10 cellular contexts compared by ENCODE assay signal in genomic region chr12:65649126-65649525, GRCh38.
A peak's percentile ranks its signal among the peaks of the same experiment; 100 is the strongest.
DNase-seq lines count a peak whose midpoint lies in the region; ATAC-seq lines count a peak whose summit lies in the region.
"Had no signal": no experiment of that assay in that cellular context is flagged by ENCODE, and none has a peak within 500 bp of the region (broad histone marks: within the 10 kb centered on the region; RNA-seq: fewer than 3 reads in every experiment).

No MANE protein-coding gene starts in this region.

- H3K4me3 Mint-ChIP-seq in activated CD4-positive, alpha-beta memory T cell treated with anti-CD3 and anti-CD28 coated beads, Interleukin-2, amount 10 ng/mL, durations not matched to agents 7 days and 5 days, result no peak overlapping the region

- peak; percentile 98 for DNase-seq in EH (ENCODE audit: low read depth)
- DNase-seq in RKO (ENCODE audit: low spot score), result peak; percentile 100
- DNase-seq in fibroblast of gingiva (ENCODE audit: low read depth), result peak; percentile 99
- no peak for DNase-seq in sciatic nerve (ENCODE audit: low spot score)
- DNase-seq in activated CD4-positive, alpha-beta memory T cell treated with anti-CD3 and anti-CD28 coated beads, Interleukin-2, amount 10 ng/mL, durations not matched to agents 7 days and 5 days, result no peak
- DNase-seq: activated CD4-positive, CD25-positive, alpha-beta regulatory T cell treated with anti-CD3 and anti-CD28 coated beads, Interleukin-2, amount 50 U/mL, for 72 hours; NCI-H82 had no signal

- POLR2A ChIA-PET in activated CD4-positive, alpha-beta memory T cell treated with anti-CD3 and anti-CD28 coated beads, Interleukin-2, amount 10 ng/mL, durations not matched to agents 7 days and 5 days (lab: Charles Lee), result no interaction called here

- no peaks in the 10 kb centered on the region for H3K9me3 Mint-ChIP-seq in activated CD4-positive, alpha-beta memory T cell treated with anti-CD3 and anti-CD28 coated beads, Interleukin-2, amount 10 ng/mL, durations not matched to agents 7 days and 5 days

- CTCF ChIA-PET in activated CD4-positive, alpha-beta memory T cell treated with anti-CD3 and anti-CD28 coated beads, Interleukin-2, amount 10 ng/mL, durations not matched to agents 7 days and 5 days (lab: Charles Lee), result no interaction called here

- no peaks in the 10 kb centered on the region for H3K4me1 Mint-ChIP-seq in activated CD4-positive, alpha-beta memory T cell treated with anti-CD3 and anti-CD28 coated beads, Interleukin-2, amount 10 ng/mL, durations not matched to agents 7 days and 5 days

- intact Hi-C loops in sciatic nerve (cut with DNase I), result no loop called here

- no peaks in the 10 kb centered on the region for H3K36me3 Mint-ChIP-seq in activated CD4-positive, alpha-beta memory T cell treated with anti-CD3 and anti-CD28 coated beads, Interleukin-2, amount 10 ng/mL, durations not matched to agents 7 days and 5 days (ENCODE audit: low read depth)

- peaks cover 2% of the 10 kb centered on the region for H3K27me3 Mint-ChIP-seq in activated CD4-positive, alpha-beta memory T cell treated with anti-CD3 and anti-CD28 coated beads, Interleukin-2, amount 10 ng/mL, durations not matched to agents 7 days and 5 days

- no peak overlapping the region for H3K27ac Mint-ChIP-seq in activated CD4-positive, alpha-beta memory T cell treated with anti-CD3 and anti-CD28 coated beads, Interleukin-2, amount 10 ng/mL, durations not matched to agents 7 days and 5 days

- ATAC-seq in sciatic nerve (peak; percentile 30), HG03139 (IDR thresholded peaks at IDR 0.05; ENCODE audit: unreplicated experiment) (no peak), GM18907 (IDR thresholded peaks at IDR 0.05; ENCODE audit: unreplicated experiment) (no peak), HG03439 (IDR thresholded peaks at IDR 0.05; ENCODE audit: unreplicated experiment) (no peak)

Comparison
In these comparisons a context has a peak if more than half of its experiments do, and no peak if none do; other contexts are left out.
1. DNase-seq: peak in EH (single experiment), RKO (single experiment) and fibroblast of gingiva (single experiment); none in sciatic nerve (single experiment) and activated CD4-positive, alpha-beta memory T cell treated with anti-CD3 and anti-CD28 coated beads, Interleukin-2, amount 10 ng/mL, durations not matched to agents 7 days and 5 days (single experiment).